Comparison of ENCODE assay signal across 22 cellular contexts in genomic region chr5:140713562-140714094, GRCh38. TPM values are rescaled to one million over a fixed set of nuclear protein-coding genes. Genes with fewer than 3 reads are reported as not detected.
"Had no signal": no experiment of that assay in that cellular context is flagged by ENCODE, and none has a peak within 500 bp of the region (broad histone marks: within the 10 kb centered on the region; RNA-seq: fewer than 3 reads in every experiment).

No MANE protein-coding gene starts in this region.

- H3K27me3 ChIP-seq: dorsolateral prefrontal cortex, ovary, spleen, testis, tibial artery had no signal

- H3K4me3 ChIP-seq: dorsolateral prefrontal cortex, lower lobe of right lung, ovary, psoas muscle, skin epidermis, spleen, testis, tibial artery had no signal

- H3K4me1 ChIP-seq: lower lobe of right lung, psoas muscle, testis had no signal

- DNase-seq: dorsolateral prefrontal cortex; effector CD4-positive, alpha-beta T cell; left ventricle myocardium superior; lower lobe of right lung; naive thymus-derived CD8-positive, alpha-beta T cell; nephron progenitor cell; occipital lobe; ovary; posterior cingulate gyrus; psoas muscle; right cardiac atrium; spleen; stimulated activated CD4-positive, alpha-beta T cell treated with anti-CD3 and anti-CD28 coated beads, Interleukin-4, amount 100 ng/mL, for 4 hours; stimulated activated naive CD8-positive, alpha-beta T cell treated with anti-CD3 and anti-CD28 coated beads, Interleukin-15, Interleukin-2, amounts not matched to agents 100 U/mL and 50 U/mL, for 24 hours; substantia nigra; testis; tibial artery had no signal

- H3K9me3 ChIP-seq: lower lobe of right lung, ovary, psoas muscle, spleen, testis, tibial artery had no signal

- ATAC-seq: left ventricle myocardium superior; lower lobe of right lung; naive thymus-derived CD8-positive, alpha-beta T cell; psoas muscle; right cardiac atrium; stimulated activated memory B cell treated with anti-CD40 and anti-IgM and Interleukin-4, amounts not matched to agents 10 μg/mL and 1 μg/mL and 100 μg/mL, for 72 hours; stimulated activated naive CD8-positive, alpha-beta T cell treated with anti-CD3 and anti-CD28 coated beads, Interleukin-15, Interleukin-2, amounts not matched to agents 100 U/mL and 50 U/mL, for 24 hours had no signal

- H3K27ac Mint-ChIP-seq: nephron progenitor cell; stimulated activated memory B cell treated with anti-CD40 and anti-IgM and Interleukin-4, amounts not matched to agents 10 μg/mL and 1 μg/mL and 100 μg/mL, for 72 hours; type B pancreatic cell had no signal

- H3K36me3 ChIP-seq: lower lobe of right lung, ovary, spleen, tibial artery had no signal

- H3K9me3 Mint-ChIP-seq: nephron progenitor cell; stimulated activated memory B cell treated with anti-CD40 and anti-IgM and Interleukin-4, amounts not matched to agents 10 μg/mL and 1 μg/mL and 100 μg/mL, for 72 hours; type B pancreatic cell had no signal

- H3K27me3 Mint-ChIP-seq: naive thymus-derived CD8-positive, alpha-beta T cell; stimulated activated memory B cell treated with anti-CD40 and anti-IgM and Interleukin-4, amounts not matched to agents 10 μg/mL and 1 μg/mL and 100 μg/mL, for 72 hours had no signal

- H3K36me3 Mint-ChIP-seq: stimulated activated memory B cell treated with anti-CD40 and anti-IgM and Interleukin-4, amounts not matched to agents 10 μg/mL and 1 μg/mL and 100 μg/mL, for 72 hours; type B pancreatic cell had no signal

- H3K27ac ChIP-seq: dorsolateral prefrontal cortex, lower lobe of right lung, ovary, psoas muscle, skin epidermis, spleen, testis, tibial artery had no signal

- H3K4me3 Mint-ChIP-seq: nephron progenitor cell; stimulated activated memory B cell treated with anti-CD40 and anti-IgM and Interleukin-4, amounts not matched to agents 10 μg/mL and 1 μg/mL and 100 μg/mL, for 72 hours had no signal

RNA-seq across cellular contexts. Expression of gene DND1, which starts 40.3 kb away (rescaled TPM):
- total RNA-seq: fibroblast of villous mesenchyme, urinary bladder had no signal
